In genomic region chr10:48649349-48649944, GRCh38 we compare ENCODE assay signal across 1 cellular context.
TF ChIP-seq lines count a peak whose summit lies in the region.

No MANE protein-coding gene starts in this region.

TF ChIP-seq in GM23338, 12 proteins besides CTCF, POLR2A, EP300 and RAD21 (continued from another document):
- TF ChIP-seq ETS1 (IDR thresholded peaks at IDR 0.05): no peak
- TF ChIP-seq ZNF462 (CRISPR knock-in tag; IDR thresholded peaks at IDR 0.05): no peak
- no peak for TF ChIP-seq STAT1 (IDR thresholded peaks at IDR 0.05; ENCODE audit: unreplicated experiment)
- no peak for TF ChIP-seq CREB1 (CRISPR knock-in tag; IDR thresholded peaks at IDR 0.05; ENCODE audit: low read depth)
- TF ChIP-seq POLR2AphosphoS5 (IDR thresholded peaks at IDR 0.05; ENCODE audit: low read depth): no peak
- no peak for TF ChIP-seq JUNB (IDR thresholded peaks at IDR 0.05; ENCODE audit: unreplicated experiment)
